Comparison of ENCODE assay signal across 1 cellular context in the genomic region with DNA sequence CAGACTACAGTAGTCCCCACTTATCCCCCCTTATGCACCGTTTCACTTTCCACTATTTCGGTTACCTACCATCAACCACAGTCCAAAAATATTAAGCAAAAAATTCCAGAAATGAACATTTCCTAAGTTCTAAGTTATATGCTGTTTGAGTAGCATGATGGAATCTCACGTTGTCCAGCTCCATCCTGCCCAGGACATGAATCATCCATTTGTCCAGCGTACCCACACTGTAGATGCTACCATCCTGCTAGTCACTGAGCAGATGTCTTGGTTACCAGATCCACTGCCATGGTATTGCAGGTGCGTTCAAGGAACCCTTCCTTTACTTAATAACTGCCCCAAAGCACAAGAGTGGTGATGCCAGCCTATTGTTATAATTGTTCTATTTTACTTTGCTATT.
TF ChIP-seq lines count a peak whose summit lies in the region.

No MANE protein-coding gene starts in this region.

TF ChIP-seq in endothelial cell of umbilical vein, 7 proteins besides CTCF, POLR2A, EP300 and RAD21 (continued from another document):
- no peak for TF ChIP-seq FOS (IDR thresholded peaks at IDR 0.05; ENCODE audit: borderline replicate concordance, insufficient read depth, low read length)
- TF ChIP-seq MAX (IDR thresholded peaks at IDR 0.05; ENCODE audit: insufficient read depth, insufficient read length): no peak
- TF ChIP-seq EZH2 (IDR thresholded peaks at IDR 0.05; ENCODE audit: borderline replicate concordance, low read depth, low read length, severe bottlenecking): no peak
- TF ChIP-seq POLR2AphosphoS5 (IDR thresholded peaks at IDR 0.05; ENCODE audit: insufficient read depth, low read depth, low read length): no peak
- TF ChIP-seq GATA2 (IDR thresholded peaks at IDR 0.05; ENCODE audit: insufficient read depth, insufficient read length, low read depth, low read length): no peak
TF ChIP-seq in endothelial cell of umbilical vein: peak in this region for 0.
